8 cellular contexts compared by ENCODE assay signal in genomic region chr22:23226497-23226850, GRCh38. TPM values are rescaled to one million over a fixed set of nuclear protein-coding genes. Genes with fewer than 3 reads are reported as not detected.
DNase-seq lines count a peak whose midpoint lies in the region; TF ChIP-seq lines count a peak whose summit lies in the region.

No MANE protein-coding gene starts in this region.

- no peak for TF ChIP-seq CTCF in fibroblast of villous mesenchyme (IDR thresholded peaks at IDR 0.05; ENCODE audit: insufficient read depth, low read depth, low read length)

- DNase-seq in LHCN-M2 (ENCODE audit: low read depth) (peak; percentile 65), fibroblast of villous mesenchyme (ENCODE audit: low read depth) (peak; percentile 48), EL (no peak), A172 (ENCODE audit: low spot score) (no peak), mesenteric fat pad (ENCODE audit: low spot score) (no peak)
- DNase-seq in activated T-helper 1 cell treated with anti-CD3 and anti-CD28 coated beads, Interleukin-12 subunit alpha, Interleukin-12 subunit beta, Interleukin-2, Interleukin-4 antibody, amounts not matched to agents 30 ng/mL and 10 ng/mL and 1 ng/mL, durations not matched to agents 14 hours and 24 hours and 36 hours (ENCODE audit: low spot score) = no peak
- no peak for DNase-seq in stimulated activated CD4-positive, alpha-beta T cell treated with anti-CD3 and anti-CD28 coated beads, Interleukin-4, amount 100 ng/mL, for 24 hours

- peaks cover 33% of the 10 kb centered on the region for H3K4me1 ChIP-seq in skeletal muscle satellite cell (ENCODE audit: control insufficient read depth, insufficient read depth, low read length)

- H3K27ac Mint-ChIP-seq in activated T-helper 1 cell treated with anti-CD3 and anti-CD28 coated beads, Interleukin-12 subunit alpha, Interleukin-12 subunit beta, Interleukin-2, Interleukin-4 antibody, amounts not matched to agents 30 ng/mL and 10 ng/mL and 1 ng/mL, durations not matched to agents 14 hours and 24 hours and 36 hours = peak overlapping the region; percentile 75

- intact Hi-C loops in activated T-helper 1 cell treated with anti-CD3 and anti-CD28 coated beads, Interleukin-12 subunit alpha, Interleukin-12 subunit beta, Interleukin-2, Interleukin-4 antibody, amounts not matched to agents 30 ng/mL and 10 ng/mL and 1 ng/mL, durations not matched to agents 14 hours and 24 hours and 36 hours (cut with micrococcal nuclease) = no loop called here

- H3K36me3 ChIP-seq in skeletal muscle satellite cell (ENCODE audit: insufficient read depth, low read length) = no peaks in the 10 kb centered on the region

- H3K4me3 ChIP-seq in fibroblast of villous mesenchyme (ENCODE audit: low read depth, low read length) (no peak overlapping the region), skeletal muscle satellite cell (ENCODE audit: low read length) (no peak overlapping the region)

- peaks cover 61% of the 10 kb centered on the region for H3K4me1 Mint-ChIP-seq in activated T-helper 1 cell treated with anti-CD3 and anti-CD28 coated beads, Interleukin-12 subunit alpha, Interleukin-12 subunit beta, Interleukin-2, Interleukin-4 antibody, amounts not matched to agents 30 ng/mL and 10 ng/mL and 1 ng/mL, durations not matched to agents 14 hours and 24 hours and 36 hours (ENCODE audit: low read depth)

- H3K9ac ChIP-seq in skeletal muscle satellite cell (ENCODE audit: low read depth, low read length) = peak overlapping the region; percentile 43

- no peak overlapping the region for H3K4me3 Mint-ChIP-seq in activated T-helper 1 cell treated with anti-CD3 and anti-CD28 coated beads, Interleukin-12 subunit alpha, Interleukin-12 subunit beta, Interleukin-2, Interleukin-4 antibody, amounts not matched to agents 30 ng/mL and 10 ng/mL and 1 ng/mL, durations not matched to agents 14 hours and 24 hours and 36 hours

- H3K27me3 ChIP-seq in skeletal muscle satellite cell (ENCODE audit: control insufficient read depth, insufficient read depth, low read length) = no peaks in the 10 kb centered on the region

- H3K36me3 Mint-ChIP-seq in activated T-helper 1 cell treated with anti-CD3 and anti-CD28 coated beads, Interleukin-12 subunit alpha, Interleukin-12 subunit beta, Interleukin-2, Interleukin-4 antibody, amounts not matched to agents 30 ng/mL and 10 ng/mL and 1 ng/mL, durations not matched to agents 14 hours and 24 hours and 36 hours (ENCODE audit: low read depth) = peaks cover 29% of the 10 kb centered on the region

- H3K9me3 ChIP-seq in skeletal muscle satellite cell (replicated peaks; ENCODE audit: low read length) = peaks cover 5% of the 10 kb centered on the region

- H3K27me3 Mint-ChIP-seq in activated T-helper 1 cell treated with anti-CD3 and anti-CD28 coated beads, Interleukin-12 subunit alpha, Interleukin-12 subunit beta, Interleukin-2, Interleukin-4 antibody, amounts not matched to agents 30 ng/mL and 10 ng/mL and 1 ng/mL, durations not matched to agents 14 hours and 24 hours and 36 hours (ENCODE audit: insufficient read depth) = no peaks in the 10 kb centered on the region

- peaks cover 21% of the 10 kb centered on the region for H3K9me3 Mint-ChIP-seq in activated T-helper 1 cell treated with anti-CD3 and anti-CD28 coated beads, Interleukin-12 subunit alpha, Interleukin-12 subunit beta, Interleukin-2, Interleukin-4 antibody, amounts not matched to agents 30 ng/mL and 10 ng/mL and 1 ng/mL, durations not matched to agents 14 hours and 24 hours and 36 hours

- H3K4me2 ChIP-seq in skeletal muscle satellite cell (ENCODE audit: low read length) = peak overlapping the region; percentile 63

RNA-seq across cellular contexts. Expression of gene BCR, which starts 46.2 kb away (rescaled TPM):
- total RNA-seq in LHCN-M2 (2014; rRNA removed) (8.0 and 10.2 TPM in 2 replicates), fibroblast of villous mesenchyme (36.7 and 40.9 TPM in 2 replicates), mesenteric fat pad (98.1 TPM)
- polyA plus RNA-seq in LHCN-M2 (2012) = 20.8 TPM
- 56.8 and 62.0 TPM in 2 replicates for total RNA-seq in activated T-helper 1 cell treated with anti-CD3 and anti-CD28 coated beads, Interleukin-12 subunit alpha, Interleukin-12 subunit beta, Interleukin-2, Interleukin-4 antibody, amounts not matched to agents 30 ng/mL and 10 ng/mL and 1 ng/mL, durations not matched to agents 14 hours and 24 hours and 36 hours
- 23.6 and 32.2 TPM in 2 replicates for total RNA-seq in skeletal muscle satellite cell (2012; rRNA removed)
- 12.1 and 28.1 TPM in 2 replicates for total RNA-seq in A172 (2014; rRNA removed; shearing (Covaris generic))

Comparison
In these comparisons a context has a peak if more than half of its experiments do, and no peak if none do; other contexts are left out.
1. DNase-seq: peak in LHCN-M2 (single experiment) and fibroblast of villous mesenchyme (single experiment); none in activated T-helper 1 cell treated with anti-CD3 and anti-CD28 coated beads, Interleukin-12 subunit alpha, Interleukin-12 subunit beta, Interleukin-2, Interleukin-4 antibody, amounts not matched to agents 30 ng/mL and 10 ng/mL and 1 ng/mL, durations not matched to agents 14 hours and 24 hours and 36 hours (single experiment), stimulated activated CD4-positive, alpha-beta T cell treated with anti-CD3 and anti-CD28 coated beads, Interleukin-4, amount 100 ng/mL, for 24 hours (single experiment), EL (single experiment), A172 (single experiment) and mesenteric fat pad (single experiment).